ENCODE assay signal across 18 cellular contexts in the genomic region with DNA sequence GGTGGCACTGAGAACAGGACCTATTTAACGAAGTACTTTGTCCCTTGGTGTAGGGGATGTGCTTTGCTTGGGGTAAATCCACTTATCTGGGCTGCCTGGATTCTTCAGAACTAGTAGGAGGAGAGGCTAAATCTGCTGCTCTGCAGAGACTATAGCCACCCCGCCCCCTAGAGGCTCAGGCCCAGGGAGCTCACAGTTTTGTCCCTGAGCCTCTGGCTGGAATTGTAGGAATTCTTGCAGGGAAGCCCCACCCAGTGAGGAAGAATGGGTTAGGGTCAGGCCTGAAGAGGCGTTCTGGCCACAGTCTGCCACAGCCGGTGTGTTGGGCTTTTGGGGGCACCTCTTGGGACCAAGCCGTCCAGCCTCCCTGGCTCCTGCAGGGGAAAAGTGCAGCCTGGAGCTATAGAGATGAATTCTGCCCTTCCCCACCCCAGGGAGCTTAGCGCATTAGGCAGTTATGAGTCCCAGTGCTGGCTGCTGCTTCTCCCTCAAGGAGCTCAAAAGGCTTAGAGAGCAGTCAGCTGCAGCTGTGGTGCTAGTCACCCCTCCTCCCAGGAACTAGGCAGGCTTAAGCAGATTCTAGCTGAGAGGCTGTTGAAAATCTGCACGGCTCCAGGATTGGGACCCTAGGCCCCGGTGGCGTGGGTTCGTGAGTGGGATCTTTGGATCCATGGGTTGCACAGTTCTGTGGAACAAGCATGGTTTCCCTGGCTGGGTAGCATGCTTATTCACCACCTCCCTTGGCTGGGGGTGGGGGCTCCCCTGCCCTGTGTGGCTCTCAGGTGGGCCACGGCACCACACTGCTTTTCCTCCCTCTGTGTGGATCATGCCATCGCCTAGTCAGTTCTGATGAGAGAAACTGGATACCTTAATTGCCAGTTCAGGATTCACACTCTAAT.
"Had no signal": no experiment of that assay in that cellular context is flagged by ENCODE, and none has a peak within 500 bp of the region (broad histone marks: within the 10 kb centered on the region; RNA-seq: fewer than 3 reads in every experiment).

No MANE protein-coding gene starts in this region.

- H3K27me3 ChIP-seq: neutrophil had no signal

- DNase-seq: activated CD4-positive, alpha-beta T cell treated with anti-CD3 and anti-CD28 coated beads, Interleukin-2, amount 50 U/mL, for 1 hour; activated CD8-positive, alpha-beta memory T cell treated with anti-CD3 and anti-CD28 coated beads for 24 hours; activated naive CD8-positive, alpha-beta T cell treated with anti-CD3 and anti-CD28 coated beads, Interleukin-2, amount 10 ng/mL, durations not matched to agents 7 days and 5 days; anterior cingulate cortex; cerebellar nuclear complex; hippocampal formation; left colon; lower lobe of right lung; midbrain; stimulated activated CD4-positive, alpha-beta T cell treated with anti-CD3 and anti-CD28 coated beads, Interleukin-12 subunit alpha, Interleukin-12 subunit beta, amount 100 ng/mL, for 4 hours; stimulated activated CD4-positive, alpha-beta T cell treated with anti-CD3 and anti-CD28 coated beads, Interleukin-2, amount 100 ng/mL, for 24 hours; SW 1271 had no signal

- H3K27me3 Mint-ChIP-seq: activated naive CD8-positive, alpha-beta T cell treated with anti-CD3 and anti-CD28 coated beads, Interleukin-2, amount 10 ng/mL, durations not matched to agents 7 days and 5 days; dendritic cell treated with granulocyte-macrophage colony-stimulating factor and Interleukin-4, amounts not matched to agents 40 ng/mL and 50 ng/mL, for 4 days had no signal

- H3K9me3 ChIP-seq: lower lobe of right lung, neutrophil had no signal

- H3K4me1 ChIP-seq: lower lobe of right lung had no signal

- H3K4me3 Mint-ChIP-seq: activated naive CD8-positive, alpha-beta T cell treated with anti-CD3 and anti-CD28 coated beads, Interleukin-2, amount 10 ng/mL, durations not matched to agents 7 days and 5 days; activated T-helper 1 cell treated with anti-CD3 and anti-CD28 coated beads, Interleukin-12 subunit alpha, Interleukin-12 subunit beta, Interleukin-2, Interleukin-4 antibody, amounts not matched to agents 30 ng/mL and 10 ng/mL and 1 ng/mL, durations not matched to agents 14 hours and 24 hours and 36 hours; dendritic cell treated with granulocyte-macrophage colony-stimulating factor and Interleukin-4, amounts not matched to agents 40 ng/mL and 50 ng/mL, for 4 days; stimulated activated effector memory CD8-positive, alpha-beta T cell treated with anti-CD3 and anti-CD28 coated beads, Interleukin-12 subunit alpha, Interleukin-12 subunit beta, amount 100 ng/mL, for 72 hours; T-helper 2 cell treated with Interferon-gamma antibody and Interleukin-4, amounts not matched to agents 5 μg/mL and 100 μg/mL, for 36 hours had no signal

- H3K27ac Mint-ChIP-seq: activated naive CD8-positive, alpha-beta T cell treated with anti-CD3 and anti-CD28 coated beads, Interleukin-2, amount 10 ng/mL, durations not matched to agents 7 days and 5 days; activated T-helper 1 cell treated with anti-CD3 and anti-CD28 coated beads, Interleukin-12 subunit alpha, Interleukin-12 subunit beta, Interleukin-2, Interleukin-4 antibody, amounts not matched to agents 30 ng/mL and 10 ng/mL and 1 ng/mL, durations not matched to agents 14 hours and 24 hours and 36 hours; dendritic cell treated with granulocyte-macrophage colony-stimulating factor and Interleukin-4, amounts not matched to agents 40 ng/mL and 50 ng/mL, for 4 days; stimulated activated effector memory CD8-positive, alpha-beta T cell treated with anti-CD3 and anti-CD28 coated beads, Interleukin-12 subunit alpha, Interleukin-12 subunit beta, amount 100 ng/mL, for 72 hours; T-helper 2 cell treated with Interferon-gamma antibody and Interleukin-4, amounts not matched to agents 5 μg/mL and 100 μg/mL, for 36 hours had no signal

- H3K36me3 Mint-ChIP-seq: activated naive CD8-positive, alpha-beta T cell treated with anti-CD3 and anti-CD28 coated beads, Interleukin-2, amount 10 ng/mL, durations not matched to agents 7 days and 5 days; stimulated activated effector memory CD8-positive, alpha-beta T cell treated with anti-CD3 and anti-CD28 coated beads, Interleukin-12 subunit alpha, Interleukin-12 subunit beta, amount 100 ng/mL, for 72 hours had no signal

- H3K36me3 ChIP-seq: lower lobe of right lung, neutrophil had no signal

- ATAC-seq: activated CD4-positive, CD25-positive, alpha-beta regulatory T cell treated with anti-CD3 and anti-CD28 coated beads, Interleukin-2, amount 50 U/mL, for 24 hours; left colon; lower lobe of right lung; stimulated activated effector memory CD8-positive, alpha-beta T cell treated with anti-CD3 and anti-CD28 coated beads, Interleukin-12 subunit alpha, Interleukin-12 subunit beta, amount 100 ng/mL, for 72 hours had no signal

- H3K27ac ChIP-seq: lower lobe of right lung, neutrophil had no signal

- H3K4me1 Mint-ChIP-seq: activated naive CD8-positive, alpha-beta T cell treated with anti-CD3 and anti-CD28 coated beads, Interleukin-2, amount 10 ng/mL, durations not matched to agents 7 days and 5 days; stimulated activated effector memory CD8-positive, alpha-beta T cell treated with anti-CD3 and anti-CD28 coated beads, Interleukin-12 subunit alpha, Interleukin-12 subunit beta, amount 100 ng/mL, for 72 hours had no signal

- H3K4me3 ChIP-seq: lower lobe of right lung had no signal
